ENCODE assay signal across 7 cellular contexts in the genomic region with DNA sequence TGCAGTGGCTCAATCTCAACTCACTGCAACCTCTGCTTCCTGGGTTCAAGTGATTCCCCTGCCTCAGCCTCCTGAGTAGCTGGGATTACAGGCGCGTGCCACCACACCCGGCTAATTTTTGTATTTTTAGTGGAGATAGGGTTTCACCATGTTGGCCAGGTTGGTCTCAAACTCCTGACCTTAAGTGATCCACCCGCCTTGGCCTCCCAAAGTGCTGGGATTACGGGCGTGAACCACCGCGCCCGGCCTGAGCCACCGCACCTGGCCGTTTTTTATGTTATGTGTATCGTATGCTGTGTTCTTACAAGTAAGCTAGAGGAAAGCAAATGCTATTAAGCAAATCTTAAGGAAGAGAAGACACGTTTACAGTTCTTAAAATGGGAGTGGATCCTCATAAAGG.
DNase-seq lines count a peak whose midpoint lies in the region; ATAC-seq and TF ChIP-seq lines count a peak whose summit lies in the region.
"Not testable (repeated sequence)": the region's sequence is repeated elsewhere in the genome, so short reads cannot be mapped to it uniquely, and the experiment has no call there.

No MANE protein-coding gene starts in this region.

- DNase-seq in CD4-positive, alpha-beta T cell; T-helper 17 cell; activated CD4-positive, alpha-beta memory T cell treated with anti-CD3 and anti-CD28 coated beads for 36 hours; activated T-cell treated with anti-CD3 and anti-CD28 coated beads, Interleukin-2, amount 50 U/mL, for 72 hours; endothelial cell (ENCODE audit: low spot score): not testable (repeated sequence)
- DNase-seq in posterior vena cava (ENCODE audit: low spot score): peak; percentile 31

- POLR2A ChIA-PET in CD4-positive, alpha-beta T cell (lab: Charles Lee): interaction anchor here (0.9 to 1.3 kb wide), 2 partner anchors 11 to 16 kb away, joined by 3 read pairs; no protein-coding TSS in a partner anchor
- POLR2A ChIA-PET in activated CD4-positive, alpha-beta memory T cell treated with anti-CD3 and anti-CD28 coated beads for 36 hours (lab: Charles Lee): not testable (repeated sequence)

- intact Hi-C loops in CD4-positive, alpha-beta T cell (cut with DNase I, micrococcal nuclease); posterior vena cava (cut with DNase I): not testable (repeated sequence)
- intact Hi-C loops in activated CD4-positive, alpha-beta memory T cell treated with anti-CD3 and anti-CD28 coated beads for 36 hours (cut with micrococcal nuclease): loop anchor here (2.0 kb wide), 1 partner anchor 16 kb away; no protein-coding TSS in a partner anchor

- CTCF ChIA-PET in CD4-positive, alpha-beta T cell (lab: Charles Lee); activated CD4-positive, alpha-beta memory T cell treated with anti-CD3 and anti-CD28 coated beads for 36 hours (lab: Charles Lee): not testable (repeated sequence)

- peaks cover 37% of the 10 kb centered on the region for H3K4me1 Mint-ChIP-seq in CD4-positive, alpha-beta T cell (ENCODE audit: low read depth)
- H3K4me1 Mint-ChIP-seq in T-helper 17 cell; endothelial cell (ENCODE audit: unreplicated experiment): not testable (repeated sequence)
- H3K4me1 Mint-ChIP-seq in activated CD4-positive, alpha-beta memory T cell treated with anti-CD3 and anti-CD28 coated beads for 36 hours (ENCODE audit: low read depth): peaks cover 19% of the 10 kb centered on the region
- H3K4me1 Mint-ChIP-seq in activated T-cell treated with anti-CD3 and anti-CD28 coated beads, Interleukin-2, amount 50 U/mL, for 72 hours (ENCODE audit: low read depth): peaks cover 20% of the 10 kb centered on the region
- H3K4me1 Mint-ChIP-seq in activated naive CD4-positive, alpha-beta T cell treated with anti-CD3 and anti-CD28 coated beads, Interleukin-2, amount 50 U/mL, for 24 hours: peaks cover 45% of the 10 kb centered on the region

- not testable (repeated sequence) for TF ChIP-seq CTCF in CD4-positive, alpha-beta T cell (IDR thresholded peaks at IDR 0.05); endothelial cell (IDR thresholded peaks at IDR 0.05; ENCODE audit: unreplicated experiment)

- H3K27ac ChIP-seq in CD4-positive, alpha-beta T cell (ENCODE audit: low read depth, low read length): not testable (repeated sequence)

- H3K27me3 ChIP-seq in CD4-positive, alpha-beta T cell (ENCODE audit: control insufficient read depth, insufficient read depth, low read length): not testable (repeated sequence)

- ATAC-seq in CD4-positive, alpha-beta T cell (ENCODE audit: poor library complexity); T-helper 17 cell; activated T-cell treated with anti-CD3 and anti-CD28 coated beads, Interleukin-2, amount 50 U/mL, for 72 hours (replicated peaks in 1 of 2): not testable (repeated sequence)

- not testable (repeated sequence) for H3K9me3 ChIP-seq in CD4-positive, alpha-beta T cell (ENCODE audit: control insufficient read depth, low read length); T-helper 17 cell (ENCODE audit: control insufficient read depth, low read length, poor library complexity, severe bottlenecking)

- peak overlapping the region; percentile 47 for H3K27ac Mint-ChIP-seq in CD4-positive, alpha-beta T cell
- peak overlapping the region; percentile 41 for H3K27ac Mint-ChIP-seq in T-helper 17 cell
- H3K27ac Mint-ChIP-seq in activated CD4-positive, alpha-beta memory T cell treated with anti-CD3 and anti-CD28 coated beads for 36 hours: peak overlapping the region; percentile 5
- not testable (repeated sequence) for H3K27ac Mint-ChIP-seq in activated T-cell treated with anti-CD3 and anti-CD28 coated beads, Interleukin-2, amount 50 U/mL, for 72 hours; endothelial cell (ENCODE audit: unreplicated experiment)
- H3K27ac Mint-ChIP-seq in activated naive CD4-positive, alpha-beta T cell treated with anti-CD3 and anti-CD28 coated beads, Interleukin-2, amount 50 U/mL, for 24 hours: peak overlapping the region; percentile 52

- not testable (repeated sequence) for H3K4me3 Mint-ChIP-seq in CD4-positive, alpha-beta T cell
- H3K4me3 Mint-ChIP-seq in T-helper 17 cell (peak overlapping the region; percentile 71), endothelial cell (ENCODE audit: unreplicated experiment) (peak overlapping the region; percentile 15)
- H3K4me3 Mint-ChIP-seq in activated CD4-positive, alpha-beta memory T cell treated with anti-CD3 and anti-CD28 coated beads for 36 hours: peak overlapping the region; percentile 52
- peak overlapping the region; percentile 69 to 75 for H3K4me3 Mint-ChIP-seq in activated T-cell treated with anti-CD3 and anti-CD28 coated beads, Interleukin-2, amount 50 U/mL, for 72 hours
- H3K4me3 Mint-ChIP-seq in activated naive CD4-positive, alpha-beta T cell treated with anti-CD3 and anti-CD28 coated beads, Interleukin-2, amount 50 U/mL, for 24 hours: peak overlapping the region; percentile 67

- not testable (repeated sequence) for H3K36me3 Mint-ChIP-seq in CD4-positive, alpha-beta T cell (ENCODE audit: low read depth); T-helper 17 cell (ENCODE audit: low read depth); activated CD4-positive, alpha-beta memory T cell treated with anti-CD3 and anti-CD28 coated beads for 36 hours; activated naive CD4-positive, alpha-beta T cell treated with anti-CD3 and anti-CD28 coated beads, Interleukin-2, amount 50 U/mL, for 24 hours
- peaks cover 11 to 15% of the 10 kb centered on the region in 2 donors for H3K36me3 Mint-ChIP-seq in activated T-cell treated with anti-CD3 and anti-CD28 coated beads, Interleukin-2, amount 50 U/mL, for 72 hours (ENCODE audit: insufficient read depth in 2 of 2)
- H3K36me3 Mint-ChIP-seq in endothelial cell (ENCODE audit: low read depth, unreplicated experiment): peaks cover 15% of the 10 kb centered on the region

- not testable (repeated sequence) for H3K27me3 Mint-ChIP-seq in CD4-positive, alpha-beta T cell; T-helper 17 cell; activated CD4-positive, alpha-beta memory T cell treated with anti-CD3 and anti-CD28 coated beads for 36 hours; activated T-cell treated with anti-CD3 and anti-CD28 coated beads, Interleukin-2, amount 50 U/mL, for 72 hours (ENCODE audit: low read depth); activated naive CD4-positive, alpha-beta T cell treated with anti-CD3 and anti-CD28 coated beads, Interleukin-2, amount 50 U/mL, for 24 hours
- peaks cover 11% of the 10 kb centered on the region for H3K27me3 Mint-ChIP-seq in endothelial cell (ENCODE audit: unreplicated experiment)

- not testable (repeated sequence) for H3K9me3 Mint-ChIP-seq in CD4-positive, alpha-beta T cell; activated CD4-positive, alpha-beta memory T cell treated with anti-CD3 and anti-CD28 coated beads for 36 hours; activated T-cell treated with anti-CD3 and anti-CD28 coated beads, Interleukin-2, amount 50 U/mL, for 72 hours; activated naive CD4-positive, alpha-beta T cell treated with anti-CD3 and anti-CD28 coated beads, Interleukin-2, amount 50 U/mL, for 24 hours
- peaks cover 41% of the 10 kb centered on the region for H3K9me3 Mint-ChIP-seq in endothelial cell (ENCODE audit: unreplicated experiment)
